Comparison of ENCODE assay signal across 10 cellular contexts in genomic region chr3:50164056-50164455, GRCh38. TPM values are rescaled to one million over a fixed set of nuclear protein-coding genes. Genes with fewer than 3 reads are reported as not detected.
DNase-seq lines count a peak whose midpoint lies in the region; ATAC-seq and TF ChIP-seq lines count a peak whose summit lies in the region.
"Had no signal": no experiment of that assay in that cellular context is flagged by ENCODE, and none has a peak within 500 bp of the region (broad histone marks: within the 10 kb centered on the region; RNA-seq: fewer than 3 reads in every experiment).

No MANE protein-coding gene starts in this region.

- H3K27ac Mint-ChIP-seq in T-helper 17 cell: no peak overlapping the region

- H3K4me3 Mint-ChIP-seq in T-helper 17 cell: no peak overlapping the region

- TF ChIP-seq CTCF in GM10266 (IDR thresholded peaks at IDR 0.05; ENCODE audit: control insufficient read depth, insufficient read depth, low read depth, missing control alignments): no peak

- H3K9me3 ChIP-seq in T-helper 17 cell (ENCODE audit: control insufficient read depth, low read length, poor library complexity, severe bottlenecking): no peaks in the 10 kb centered on the region

- H3K36me3 Mint-ChIP-seq in T-helper 17 cell (ENCODE audit: low read depth): no peaks in the 10 kb centered on the region

- H3K27me3 Mint-ChIP-seq in T-helper 17 cell: peaks cover 9% of the 10 kb centered on the region

- ATAC-seq in T-helper 17 cell: no peak

- peak overlapping the region in 19 of 21 experiments; percentile 24 to 85 (median 72) for H3K27ac ChIP-seq in skin epidermis

- no peaks in the 10 kb centered on the region for H3K4me1 Mint-ChIP-seq in T-helper 17 cell

- no peak overlapping the region for H3K4me3 ChIP-seq in skin epidermis

- DNase-seq in GM03348 (ENCODE audit: low spot score) (peak; percentile 94), anterior cingulate cortex (lab: John Stamatoyannopoulos, UW) (peak in 54 of 58 donors; percentile 4 to 82 (median 48)), inferior parietal cortex (ENCODE audit: extremely low spot score) (peak; percentile 43), GM10266 (ENCODE audit: extremely low spot score) (no peak), T-helper 17 cell (no peak), SKM-1 treated with dmso at 0.1 percent for 144 hours (lab: John Stamatoyannopoulos, UW; ENCODE audit: unreplicated experiment) (no peak)
- no peak for DNase-seq in activated T-cell treated with anti-CD3 and anti-CD28 coated beads, Interleukin-2, amount 50 U/mL, for 1 hour
- DNase-seq: activated CD4-positive, alpha-beta T cell treated with anti-CD3 and anti-CD28 coated beads, Interleukin-2, amount 50 U/mL, for 48 hours; stimulated activated naive CD4-positive, alpha-beta T cell had no signal

RNA-seq across cellular contexts. Expression of gene SEMA3F, which starts 8.9 kb away (rescaled TPM):
- under 1 TPM in 1 of 2 donors, not detected in 1; 0.18 TPM for total RNA-seq in T-helper 17 cell

RNA-seq across cellular contexts. Expression of gene GNAT1, which starts 27.4 kb away (rescaled TPM):
- under 1 TPM in 1 of 2 donors, not detected in 1; 0.10 TPM for total RNA-seq in T-helper 17 cell

RNA-seq across cellular contexts. Expression of gene SLC38A3, which starts 41.0 kb away (rescaled TPM):
- under 1 TPM in 1 of 2 donors, not detected in 1; 0.78 TPM for total RNA-seq in T-helper 17 cell

Comparison
In these comparisons a context has a peak if more than half of its experiments do, and no peak if none do; other contexts are left out.
1. DNase-seq: peak in GM03348 (single experiment), anterior cingulate cortex (54 of 58) and inferior parietal cortex (single experiment); none in GM10266 (single experiment), T-helper 17 cell (0 of 3), activated T-cell treated with anti-CD3 and anti-CD28 coated beads, Interleukin-2, amount 50 U/mL, for 1 hour (single experiment) and SKM-1 treated with dmso at 0.1 percent for 144 hours (single experiment).